Comparison of ENCODE assay signal across 8 cellular contexts in genomic region chr5:171162602-171163001, GRCh38.
DNase-seq lines count a peak whose midpoint lies in the region; ATAC-seq, FAIRE-seq and TF ChIP-seq lines count a peak whose summit lies in the region.

No MANE protein-coding gene starts in this region.

- no peaks in the 10 kb centered on the region for H3K36me3 Mint-ChIP-seq in stimulated activated effector memory CD8-positive, alpha-beta T cell treated with anti-CD3 and anti-CD28 coated beads, Interleukin-12 subunit alpha, Interleukin-12 subunit beta, amount 100 ng/mL, for 72 hours

- no peak overlapping the region for H3K4me3 Mint-ChIP-seq in stimulated activated effector memory CD8-positive, alpha-beta T cell treated with anti-CD3 and anti-CD28 coated beads, Interleukin-12 subunit alpha, Interleukin-12 subunit beta, amount 100 ng/mL, for 72 hours

- peak; percentile 45 for ATAC-seq in stimulated activated effector memory CD8-positive, alpha-beta T cell treated with anti-CD3 and anti-CD28 coated beads, Interleukin-12 subunit alpha, Interleukin-12 subunit beta, amount 100 ng/mL, for 72 hours
- ATAC-seq in left ventricle myocardium superior: no peak

- no peaks in the 10 kb centered on the region for H3K4me1 ChIP-seq in stomach

- H3K9me3 ChIP-seq in AG04450 (ENCODE audit: control insufficient read depth, insufficient read depth, low read length) (no peaks in the 10 kb centered on the region), stomach (no peaks in the 10 kb centered on the region)

- peak; percentile 15 for FAIRE-seq in GM18507 (lab: Jason Lieb, UNC)
- no peak for FAIRE-seq in GM19239 (lab: Jason Lieb, UNC)

- intact Hi-C loops in stomach (cut with DNase I; ENCODE audit: low total_unique reads) (no loop called here), left ventricle myocardium superior (cut with micrococcal nuclease) (no loop called here)

- peak; percentile 57 for TF ChIP-seq CTCF in AG04450 (IDR thresholded peaks at IDR 0.05; ENCODE audit: low read depth, low read length)
- no peak for TF ChIP-seq CTCF in stomach (IDR thresholded peaks at IDR 0.05)

- no peaks in the 10 kb centered on the region for H3K9me3 Mint-ChIP-seq in stimulated activated effector memory CD8-positive, alpha-beta T cell treated with anti-CD3 and anti-CD28 coated beads, Interleukin-12 subunit alpha, Interleukin-12 subunit beta, amount 100 ng/mL, for 72 hours

- no peak overlapping the region for H3K27ac Mint-ChIP-seq in stimulated activated effector memory CD8-positive, alpha-beta T cell treated with anti-CD3 and anti-CD28 coated beads, Interleukin-12 subunit alpha, Interleukin-12 subunit beta, amount 100 ng/mL, for 72 hours

- no peak for TF ChIP-seq POLR2A in stomach (IDR thresholded peaks at IDR 0.05)

- H3K27ac ChIP-seq in AG04450 (ENCODE audit: low read depth, low read length) (no peak overlapping the region), stomach (no peak overlapping the region)

- no peaks in the 10 kb centered on the region for H3K27me3 ChIP-seq in AG04450 (ENCODE audit: control insufficient read depth, insufficient read depth, low read length)
- H3K27me3 ChIP-seq in stomach: no peaks in the 10 kb centered on the region

- H3K36me3 ChIP-seq in stomach: no peaks in the 10 kb centered on the region

- DNase-seq in AG04450 (ENCODE audit: low read depth, low spot score): no peak
- no peak for DNase-seq in GM18507 (ENCODE audit: extremely low spot score, insufficient read length, low read depth)
- peak; percentile 20 for DNase-seq in Jurkat, Clone E6-1 (ENCODE audit: low read depth, low spot score)
- peak; percentile 54 for DNase-seq in cerebellum (ENCODE audit: low spot score)
- DNase-seq in stimulated activated effector memory CD8-positive, alpha-beta T cell treated with anti-CD3 and anti-CD28 coated beads, Interleukin-12 subunit alpha, Interleukin-12 subunit beta, amount 100 ng/mL, for 72 hours (ENCODE audit: low spot score in 2 of 2): no peak
- no peak for DNase-seq in GM19239 (ENCODE audit: insufficient read length, low spot score)
- DNase-seq in stomach: no peak
- DNase-seq in left ventricle myocardium superior: no peak

- no peaks in the 10 kb centered on the region for H3K4me1 Mint-ChIP-seq in stimulated activated effector memory CD8-positive, alpha-beta T cell treated with anti-CD3 and anti-CD28 coated beads, Interleukin-12 subunit alpha, Interleukin-12 subunit beta, amount 100 ng/mL, for 72 hours

- 75 to 96% (median 87%) methylated on average over 1 of the region's 1 CpG for WGBS in stomach, 5 donors

- CTCF ChIA-PET in AG04450 (lab: Charles Lee): interaction anchor here (0.6 to 1.4 kb wide), 2 partner anchors 12 to 45 kb away, joined by 4 to 6 read pairs; no protein-coding TSS in a partner anchor

- H3K4me3 ChIP-seq in AG04450 (ENCODE audit: low read depth, low read length) (no peak overlapping the region), stomach (no peak overlapping the region)
- no peak overlapping the region for H3K4me3 ChIP-seq in Jurkat, Clone E6-1 (ENCODE audit: low read length)

- POLR2A ChIA-PET in AG04450 (lab: Yijun Ruan, JAX): no interaction called here

- no peak for TF ChIP-seq EP300 in stomach (IDR thresholded peaks at IDR 0.05)

Comparison
In these comparisons a context has a peak if more than half of its experiments do, and no peak if none do; other contexts are left out.
1. DNase-seq: peak in Jurkat, Clone E6-1 (single experiment) and cerebellum (single experiment); none in AG04450 (single experiment), GM18507 (single experiment), stimulated activated effector memory CD8-positive, alpha-beta T cell treated with anti-CD3 and anti-CD28 coated beads, Interleukin-12 subunit alpha, Interleukin-12 subunit beta, amount 100 ng/mL, for 72 hours (0 of 2), GM19239 (single experiment), stomach (single experiment) and left ventricle myocardium superior (single experiment).